1 cellular context compared by ENCODE assay signal in the genomic region with DNA sequence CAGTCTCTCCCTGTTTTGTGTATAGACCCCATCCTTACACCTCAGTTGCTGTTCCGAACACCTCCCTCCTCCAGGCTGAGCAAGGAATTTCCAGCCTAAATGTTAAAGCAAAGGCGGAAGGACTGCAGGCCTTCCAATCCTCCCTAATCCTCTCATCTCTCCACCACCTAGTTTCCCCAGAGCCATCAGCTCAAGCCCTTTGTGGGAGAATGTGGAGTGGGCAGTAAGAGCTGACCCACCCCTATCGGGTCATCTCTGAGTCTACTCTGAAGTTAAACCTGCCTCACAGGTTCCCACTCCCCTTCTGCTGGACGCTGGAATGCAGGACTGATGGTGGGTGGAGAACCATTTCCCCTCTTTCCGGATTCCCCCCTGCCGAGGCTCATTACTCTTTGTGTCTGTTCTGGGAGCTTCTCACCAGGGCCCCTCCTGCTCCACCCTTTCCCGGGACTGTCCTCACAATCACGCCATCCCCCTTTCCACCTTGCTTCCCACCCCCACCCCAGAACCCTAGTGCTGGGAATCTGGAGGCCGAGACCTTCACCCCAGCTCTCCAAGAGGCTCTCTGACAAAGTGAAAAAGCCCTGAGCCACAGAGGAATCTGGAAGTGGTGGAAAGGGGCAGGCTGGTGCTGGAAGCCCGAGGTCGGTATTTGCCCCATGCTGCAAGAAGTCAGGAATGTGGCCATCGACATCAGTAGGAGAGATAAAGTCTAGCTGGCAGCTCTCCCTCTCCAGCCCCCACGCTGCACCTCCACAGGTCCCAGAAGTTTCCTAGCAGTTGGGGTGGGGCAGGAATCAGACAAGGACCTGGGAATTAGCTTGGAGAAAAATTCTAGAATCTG.
TF ChIP-seq lines count a peak whose summit lies in the region.

No MANE protein-coding gene starts in this region.

TF ChIP-seq in H1, 55 proteins besides CTCF, POLR2A, EP300 and RAD21:
- no peak for TF ChIP-seq GABPA (IDR thresholded peaks at IDR 0.05; ENCODE audit: borderline replicate concordance, insufficient read depth, low read length)
- TF ChIP-seq TBP (IDR thresholded peaks at IDR 0.05; ENCODE audit: low read depth, low read length) = peak; percentile 22; the same call in 1 of the 2 replicates
- TF ChIP-seq EZH2 (IDR thresholded peaks at IDR 0.05; ENCODE audit: low read depth, low read length, severe bottlenecking) = no peak
- no peak for TF ChIP-seq KDM1A (IDR thresholded peaks at IDR 0.05; ENCODE audit: borderline replicate concordance, low read length)
- no peak for TF ChIP-seq TCF12 (IDR thresholded peaks at IDR 0.05; ENCODE audit: low read depth, low read length)
- TF ChIP-seq RXRA (IDR thresholded peaks at IDR 0.05; ENCODE audit: insufficient read depth, low read depth, low read length) = no peak
- no peak for TF ChIP-seq JUND (IDR thresholded peaks at IDR 0.05; ENCODE audit: low read length)
- TF ChIP-seq SP2 (IDR thresholded peaks at IDR 0.05; ENCODE audit: low read length) = no peak
- TF ChIP-seq SRF (IDR thresholded peaks at IDR 0.05; ENCODE audit: low read depth, low read length) = no peak
- no peak for TF ChIP-seq FOSL1 (IDR thresholded peaks at IDR 0.05; ENCODE audit: insufficient read depth, low read depth, low read length)
- no peak for TF ChIP-seq E2F6 (IDR thresholded peaks at IDR 0.05)
- no peak for TF ChIP-seq RFX5 (IDR thresholded peaks at IDR 0.05; ENCODE audit: borderline replicate concordance, low read depth, low read length)
- TF ChIP-seq SIX5 (IDR thresholded peaks at IDR 0.05; ENCODE audit: low read depth, low read length) = no peak
- no peak for TF ChIP-seq SIRT6 (IDR thresholded peaks at IDR 0.05; ENCODE audit: low read length)
- TF ChIP-seq NRF1 (IDR thresholded peaks at IDR 0.05; ENCODE audit: low read depth, low read length) = no peak
- no peak for TF ChIP-seq SP4 (IDR thresholded peaks at IDR 0.05; ENCODE audit: low read length)
- TF ChIP-seq KDM5A (IDR thresholded peaks at IDR 0.05; ENCODE audit: low read length) = no peak
- TF ChIP-seq HDAC2 (IDR thresholded peaks at IDR 0.05; ENCODE audit: borderline replicate concordance in 1 of 2, low read depth in 2 of 2, low read length in 2 of 2) = no peak
- no peak for TF ChIP-seq CEBPB (IDR thresholded peaks at IDR 0.05; ENCODE audit: low read depth, low read length)
- TF ChIP-seq RNF2 (IDR thresholded peaks at IDR 0.05; ENCODE audit: borderline replicate concordance, low read depth, low read length, missing control alignments, poor library complexity, severe bottlenecking) = no peak
- TF ChIP-seq TAF7 (optimal IDR thresholded peaks at IDR 0.05; ENCODE audit: borderline replicate concordance, low read depth, low read length) = no peak
- TF ChIP-seq TAF1 (IDR thresholded peaks at IDR 0.05; ENCODE audit: low read depth, low read length) = no peak
- TF ChIP-seq, protein P1, sequence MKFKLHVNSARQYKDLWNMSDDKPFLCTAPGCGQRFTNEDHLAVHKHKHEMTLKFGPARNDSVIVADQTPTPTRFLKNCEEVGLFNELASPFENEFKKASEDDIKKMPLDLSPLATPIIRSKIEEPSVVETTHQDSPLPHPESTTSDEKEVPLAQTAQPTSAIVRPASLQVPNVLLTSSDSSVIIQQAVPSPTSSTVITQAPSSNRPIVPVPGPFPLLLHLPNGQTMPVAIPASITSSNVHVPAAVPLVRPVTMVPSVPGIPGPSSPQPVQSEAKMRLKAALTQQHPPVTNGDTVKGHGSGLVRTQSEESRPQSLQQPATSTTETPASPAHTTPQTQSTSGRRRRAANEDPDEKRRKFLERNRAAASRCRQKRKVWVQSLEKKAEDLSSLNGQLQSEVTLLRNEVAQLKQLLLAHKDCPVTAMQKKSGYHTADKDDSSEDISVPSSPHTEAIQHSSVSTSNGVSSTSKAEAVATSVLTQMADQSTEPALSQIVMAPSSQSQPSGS (IDR thresholded peaks at IDR 0.05; ENCODE audit: low read length) = no peak
- TF ChIP-seq SP1 (IDR thresholded peaks at IDR 0.05; ENCODE audit: low read depth, low read length) = 0 out of 2 replicates have a peak, but pooled peaks have one; percentile 48
- TF ChIP-seq MAX (IDR thresholded peaks at IDR 0.05) = peak; percentile 38; the same call in 1 of the 2 replicates
- TF ChIP-seq BRCA1 (IDR thresholded peaks at IDR 0.05; ENCODE audit: low read depth, low read length) = no peak
- TF ChIP-seq TEAD4 (IDR thresholded peaks at IDR 0.05; ENCODE audit: low read depth, low read length) = peak; percentile 93
- TF ChIP-seq YY1 (IDR thresholded peaks at IDR 0.05; ENCODE audit: low read depth, low read length) = no peak
- peak; percentile 57; the same call in 1 of the 2 replicates for TF ChIP-seq BACH1 (IDR thresholded peaks at IDR 0.05; ENCODE audit: low read length)
- no peak for TF ChIP-seq CHD1 (IDR thresholded peaks at IDR 0.05; ENCODE audit: low read depth, low read length)
- no peak for TF ChIP-seq SAP30 (IDR thresholded peaks at IDR 0.05; ENCODE audit: insufficient read depth, insufficient replicate concordance, low read length)
- TF ChIP-seq CHD7 (IDR thresholded peaks at IDR 0.05; ENCODE audit: insufficient replicate concordance, low read length) = no peak
- TF ChIP-seq PHF8 (conservative IDR thresholded peaks at IDR 0.05; ENCODE audit: low read depth, low read length) = no peak
- no peak for TF ChIP-seq MAFK (IDR thresholded peaks at IDR 0.05; ENCODE audit: low read depth, low read length)
- TF ChIP-seq CBX8 (IDR thresholded peaks at IDR 0.05; ENCODE audit: borderline replicate concordance, low read depth, low read length) = no peak
- TF ChIP-seq RBBP5 (IDR thresholded peaks at IDR 0.05; ENCODE audit: borderline replicate concordance, low read depth, low read length) = peak; percentile 44; the same call in 1 of the 2 replicates
- TF ChIP-seq SUZ12 (IDR thresholded peaks at IDR 0.05; ENCODE audit: low read length) = no peak
- TF ChIP-seq CTBP2 (IDR thresholded peaks at IDR 0.05; ENCODE audit: borderline replicate concordance, insufficient read depth, insufficient read length, low read length) = no peak
- TF ChIP-seq ASH2L (IDR thresholded peaks at IDR 0.05; ENCODE audit: low read length) = peak; percentile 54
- no peak for TF ChIP-seq CBX5 (IDR thresholded peaks at IDR 0.05; ENCODE audit: low read depth, low read length)
